In genomic region chr7:135211179-135211945, GRCh38 we compare ENCODE assay signal across 8 cellular contexts. TPM values are rescaled to one million over a fixed set of nuclear protein-coding genes. Genes with fewer than 3 reads are reported as not detected.
DNase-seq lines count a peak whose midpoint lies in the region; ATAC-seq and TF ChIP-seq lines count a peak whose summit lies in the region.

Gene WDR91 (minus strand): TSS chr7:135211526. CDS start chr7:135211502, 24 bp downstream.

- peak within 1 kb of the TSS; percentile 86 for H3K4me2 ChIP-seq in SK-N-SH
- H3K4me2 ChIP-seq in osteoblast (ENCODE audit: insufficient read depth, low read length) = peak within 1 kb of the TSS; percentile 99

- H4K20me1 ChIP-seq in SK-N-SH (ENCODE audit: insufficient read depth) = no peaks in the 10 kb centered on the region
- H4K20me1 ChIP-seq in osteoblast (ENCODE audit: insufficient read depth, low read length) = peaks cover 4% of the 10 kb centered on the region

- POLR2A ChIA-PET in SK-N-SH (lab: Yijun Ruan, JAX) = interaction anchor here (0.5 to 2.0 kb wide), 6 partner anchors 9 to 385 kb away, joined by 3 to 8 read pairs (median 6); partner anchors contain the start of gene CYREN

- H3K9me2 ChIP-seq in SK-N-SH = no peaks in the 10 kb centered on the region

- H3K27me3 ChIP-seq in SK-N-SH (ENCODE audit: insufficient read depth) (no peaks in the 10 kb centered on the region), osteoblast (ENCODE audit: insufficient read depth, low read length) (no peaks in the 10 kb centered on the region), testis (no peaks in the 10 kb centered on the region)

- H3K9ac ChIP-seq in SK-N-SH = peak within 1 kb of the TSS; percentile 80

- H3K9me3 ChIP-seq in SK-N-SH (no peaks in the 10 kb centered on the region), osteoblast (ENCODE audit: low read depth, low read length) (no peaks in the 10 kb centered on the region), testis (no peaks in the 10 kb centered on the region)

- peak; percentile 33 for TF ChIP-seq CTCF in SK-N-SH (IDR thresholded peaks at IDR 0.05)
- no peak for TF ChIP-seq CTCF in osteoblast (IDR thresholded peaks at IDR 0.05; ENCODE audit: extremely low read depth, low read depth, low read length)
- no peak for TF ChIP-seq CTCF in testis (IDR thresholded peaks at IDR 0.05)

- TF ChIP-seq EP300 in SK-N-SH (IDR thresholded peaks at IDR 0.05; ENCODE audit: borderline replicate concordance in 1 of 2, low read depth in 1 of 2, low read length in 1 of 2) = no peak

- no peak for TF ChIP-seq RAD21 in SK-N-SH (IDR thresholded peaks at IDR 0.05; ENCODE audit: low read length)

- H3K36me3 ChIP-seq in SK-N-SH (replicated peaks in 1 of 2; ENCODE audit: control insufficient read depth in 1 of 2, insufficient read depth in 2 of 2, low read length in 1 of 2) (no peaks in the 10 kb centered on the region), osteoblast (ENCODE audit: insufficient read depth, low read length) (no peaks in the 10 kb centered on the region), testis (ENCODE audit: low read depth, missing control alignments) (no peaks in the 10 kb centered on the region)

- WGBS in SK-N-SH (ENCODE audit: low lambda C conversion rate) = 1% methylated on average over 32 of the region's 82 CpGs
- 0 to 2% methylated on average over 9 to 58 of the region's 82 CpGs for WGBS in testis, 2 donors

- CTCF ChIA-PET in SK-N-SH (lab: Yijun Ruan, JAX) = interaction anchor here (1.0 to 1.7 kb wide), 4 partner anchors 9 to 70 kb away, joined by 3 to 6 read pairs (median 5); partner anchors contain the start of gene CYREN

- H3K79me2 ChIP-seq in SK-N-SH (ENCODE audit: insufficient read depth) (no peaks in the 10 kb centered on the region), osteoblast (ENCODE audit: insufficient read depth, low read length) (peaks cover 6% of the 10 kb centered on the region)

- DNase-seq in NCI-H1092 (lab: John Stamatoyannopoulos, UW) = peak; percentile 91
- peak; percentile 100 for DNase-seq in SK-N-SH
- DNase-seq in activated naive CD4-positive, alpha-beta T cell treated with anti-CD3 and anti-CD28 coated beads, Interleukin-2, amount 50 U/mL, for 16 hours = peak; percentile 97
- DNase-seq in globus pallidus (ENCODE audit: low spot score) = peak; percentile 97
- DNase-seq in osteoblast (ENCODE audit: insufficient read length, low spot score, missing footprints) = peak; percentile 100
- peak; percentile 97 for DNase-seq in testis

- TF ChIP-seq POLR2A in GM10847 (IDR thresholded peaks at IDR 0.05; ENCODE audit: extremely low read depth, insufficient read length) (peak; percentile 89), testis (IDR thresholded peaks at IDR 0.05) (peak; percentile 34)

- intact Hi-C loops in testis (cut with DNase I; ENCODE audit: low total_unique reads) = no loop called here

- peaks cover 5% of the 10 kb centered on the region for H3F3A ChIP-seq in SK-N-SH (replicated peaks; ENCODE audit: insufficient read depth)

- H3K27ac ChIP-seq in SK-N-SH (ENCODE audit: low read depth in 2 of 2, low read length in 1 of 2) (peak within 1 kb of the TSS; percentile 81 to 90), osteoblast (ENCODE audit: low read depth, low read length) (peak within 1 kb of the TSS; percentile 90), testis (peak within 1 kb of the TSS; percentile 69 to 89)

- peaks cover 0 to 6% of the 10 kb centered on the region in 2 experiments; a peak in 2 of 4 replicates for H3K4me1 ChIP-seq in SK-N-SH (ENCODE audit: control insufficient read depth in 1 of 2, insufficient read depth in 2 of 2, low read depth in 1 of 2, low read length in 1 of 2)
- H3K4me1 ChIP-seq in osteoblast (ENCODE audit: insufficient read depth, low read length) = peaks cover 10% of the 10 kb centered on the region
- peaks cover 17% of the 10 kb centered on the region for H3K4me1 ChIP-seq in testis

- H2AFZ ChIP-seq in SK-N-SH (ENCODE audit: low read depth) (peak within 1 kb of the TSS; percentile 98), osteoblast (ENCODE audit: low read length) (peak within 1 kb of the TSS; percentile 100)

- H3K4me3 ChIP-seq in SK-N-SH (ENCODE audit: low read depth in 2 of 2, low read length in 1 of 2) = peak within 1 kb of the TSS; percentile 92 to 99
- peak within 1 kb of the TSS; percentile 85 for H3K4me3 ChIP-seq in osteoblast (ENCODE audit: insufficient read depth, low read length)
- peak within 1 kb of the TSS; percentile 66 to 83 for H3K4me3 ChIP-seq in testis

- peak; percentile 84 for ATAC-seq in HG02623 (IDR thresholded peaks at IDR 0.05; ENCODE audit: unreplicated experiment)

TF ChIP-seq in SK-N-SH, 30 proteins besides CTCF, POLR2A, EP300 and RAD21:
- TF ChIP-seq NRF1 (IDR thresholded peaks at IDR 0.05; ENCODE audit: low read depth, low read length) = peak; percentile 21; the same call in 1 of the 2 replicates
- TF ChIP-seq FOXJ3 (CRISPR knock-in tag; IDR thresholded peaks at IDR 0.05) = no peak; the same call in 1 of the 2 replicates
- TF ChIP-seq PBX3 (IDR thresholded peaks at IDR 0.05) = no peak
- 0 out of 2 replicates have a peak, but pooled peaks have one; percentile 79 for TF ChIP-seq MXI1 (IDR thresholded peaks at IDR 0.05; ENCODE audit: low read depth, low read length)
- no peak for TF ChIP-seq ELF1 (IDR thresholded peaks at IDR 0.05)
- TF ChIP-seq IRF3 (IDR thresholded peaks at IDR 0.05; ENCODE audit: low read depth, low read length) = no peak
- TF ChIP-seq REST (IDR thresholded peaks at IDR 0.05; ENCODE audit: low read depth, low read length) = 0 out of 2 replicates have a peak, but pooled peaks have one; percentile 53
- peak; percentile 96 for TF ChIP-seq TAF1 (IDR thresholded peaks at IDR 0.05; ENCODE audit: borderline replicate concordance, low read depth, low read length)
- TF ChIP-seq POLR2AphosphoS5 (IDR thresholded peaks at IDR 0.05; ENCODE audit: low read depth, low read length) = peak; percentile 84
- peak; percentile 47 for TF ChIP-seq CHD2 (IDR thresholded peaks at IDR 0.05; ENCODE audit: low read length, partially characterized antibody)
- peak; percentile 90 for TF ChIP-seq YY1 (IDR thresholded peaks at IDR 0.05; ENCODE audit: low read depth)
- no peak for TF ChIP-seq GATA2 (CRISPR knock-in tag; IDR thresholded peaks at IDR 0.05)
- no peak for TF ChIP-seq SIN3A (IDR thresholded peaks at IDR 0.05; ENCODE audit: borderline replicate concordance, low read depth, low read length)
- TF ChIP-seq FOSL2 (IDR thresholded peaks at IDR 0.05; ENCODE audit: borderline replicate concordance, low read depth) = no peak; the same call in 1 of the 2 replicates
- no peak for TF ChIP-seq RFX5 (IDR thresholded peaks at IDR 0.05; ENCODE audit: low read length)
TF ChIP-seq in SK-N-SH: peak in this region for 7.

RNA-seq across cellular contexts. Expression of gene WDR91, which starts in this region (rescaled TPM):
- polyA plus RNA-seq in SK-N-SH (2012; rRNA removed) (8.4 and 8.9 TPM in 2 replicates), testis (ENCODE audit: insufficient read depth, low read depth, low replicate concordance) (29.5 TPM)
- polyA plus RNA-seq in SK-N-SH (2012; cell fraction: cytosol; rRNA removed) = 2.8 and 4.0 TPM in 2 replicates
- 42.2 and 42.4 TPM in 2 replicates for polyA plus RNA-seq in SK-N-SH (2012; cell fraction: nucleus; rRNA removed)
- total RNA-seq in osteoblast (7.1 and 8.7 TPM in 2 replicates), testis (10 to 100 TPM; 23.8 to 46.6 TPM)

Comparison
In these comparisons a context has a peak if more than half of its experiments do, and no peak if none do; other contexts are left out.
1. Peak in every context shown above with its lines: DNase-seq, ATAC-seq, H3K4me3 ChIP-seq and H3K27ac ChIP-seq.